ENCODE assay signal across 1 cellular context in the genomic region with DNA sequence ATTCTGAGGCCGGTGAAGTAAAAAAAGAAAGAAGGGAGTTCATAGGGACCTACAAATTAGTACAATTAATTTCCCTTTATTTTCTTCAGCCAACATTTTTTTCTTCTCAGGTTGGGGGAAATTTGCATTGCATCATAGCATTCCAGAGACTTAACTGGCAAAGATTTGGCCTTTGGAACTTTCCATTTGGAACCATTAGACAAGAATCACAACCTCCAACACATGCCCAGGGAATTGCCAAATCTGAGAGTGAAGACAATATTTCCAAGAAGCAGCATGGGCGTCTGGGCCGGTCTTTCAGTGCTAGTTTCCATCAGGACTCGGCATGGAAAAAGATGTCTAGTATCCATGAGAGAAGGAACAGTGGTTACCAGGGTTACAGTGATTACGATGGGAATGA.
A peak's percentile ranks its signal among the peaks of the same experiment; 100 is the strongest.
TF ChIP-seq lines count a peak whose summit lies in the region.

No MANE protein-coding gene starts in this region.

TF ChIP-seq in HepG2, 621 proteins besides CTCF, POLR2A, EP300 and RAD21:
- no peak for TF ChIP-seq ZNF180 (CRISPR knock-in tag; IDR thresholded peaks at IDR 0.05; ENCODE audit: borderline replicate concordance, low read depth)
- no peak for TF ChIP-seq ZNF772 (CRISPR knock-in tag; IDR thresholded peaks at IDR 0.05)
- no peak for TF ChIP-seq ZNF564 (CRISPR knock-in tag; IDR thresholded peaks at IDR 0.05)
- TF ChIP-seq U2AF1 (optimal IDR thresholded peaks at IDR 0.05; ENCODE audit: low read depth, low read length), result no peak
- TF ChIP-seq CEBPB (IDR thresholded peaks at IDR 0.05; ENCODE audit: borderline replicate concordance, low read depth, low read length), result peak; percentile 27; the same call in 1 of the 2 replicates
- TF ChIP-seq, protein P1, sequence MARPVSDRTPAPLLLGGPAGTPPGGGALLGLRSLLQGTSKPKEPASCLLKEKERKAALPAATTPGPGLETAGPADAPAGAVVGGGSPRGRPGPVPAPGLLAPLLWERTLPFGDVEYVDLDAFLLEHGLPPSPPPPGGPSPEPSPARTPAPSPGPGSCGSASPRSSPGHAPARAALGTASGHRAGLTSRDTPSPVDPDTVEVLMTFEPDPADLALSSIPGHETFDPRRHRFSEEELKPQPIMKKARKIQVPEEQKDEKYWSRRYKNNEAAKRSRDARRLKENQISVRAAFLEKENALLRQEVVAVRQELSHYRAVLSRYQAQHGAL (CRISPR knock-in tag; IDR thresholded peaks at IDR 0.05; ENCODE audit: not compliant biosample characterization), result no peak
- TF ChIP-seq KAT2B (IDR thresholded peaks at IDR 0.05; ENCODE audit: borderline replicate concordance, low read depth, low read length), result no peak
